In the genomic region with DNA sequence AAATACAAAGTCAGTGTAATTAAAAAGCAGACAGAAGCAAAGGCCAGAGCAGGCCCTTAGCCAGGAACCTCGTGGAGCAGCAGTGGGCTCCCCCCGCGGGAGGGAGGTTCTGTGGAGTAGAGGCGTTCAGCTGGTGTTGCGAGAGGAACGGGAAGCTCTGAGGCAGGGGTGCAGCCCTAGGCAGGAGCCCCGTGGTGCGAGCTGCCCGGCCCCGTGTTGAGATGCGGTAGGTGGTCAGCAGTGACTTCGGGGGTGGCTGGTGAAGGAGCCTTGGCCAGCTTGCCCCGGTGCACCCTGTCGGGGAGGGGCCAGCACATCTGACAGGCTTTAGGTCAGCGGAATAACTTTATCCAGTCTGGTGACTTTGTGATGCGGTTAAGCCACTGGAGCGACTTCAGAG, we compare ENCODE assay signal across 2 cellular contexts.
TF ChIP-seq lines count a peak whose summit lies in the region.

No MANE protein-coding gene starts in this region.

TF ChIP-seq in GM23338, 12 proteins besides CTCF, POLR2A, EP300 and RAD21 (continued from another document):
- TF ChIP-seq, protein P1, sequence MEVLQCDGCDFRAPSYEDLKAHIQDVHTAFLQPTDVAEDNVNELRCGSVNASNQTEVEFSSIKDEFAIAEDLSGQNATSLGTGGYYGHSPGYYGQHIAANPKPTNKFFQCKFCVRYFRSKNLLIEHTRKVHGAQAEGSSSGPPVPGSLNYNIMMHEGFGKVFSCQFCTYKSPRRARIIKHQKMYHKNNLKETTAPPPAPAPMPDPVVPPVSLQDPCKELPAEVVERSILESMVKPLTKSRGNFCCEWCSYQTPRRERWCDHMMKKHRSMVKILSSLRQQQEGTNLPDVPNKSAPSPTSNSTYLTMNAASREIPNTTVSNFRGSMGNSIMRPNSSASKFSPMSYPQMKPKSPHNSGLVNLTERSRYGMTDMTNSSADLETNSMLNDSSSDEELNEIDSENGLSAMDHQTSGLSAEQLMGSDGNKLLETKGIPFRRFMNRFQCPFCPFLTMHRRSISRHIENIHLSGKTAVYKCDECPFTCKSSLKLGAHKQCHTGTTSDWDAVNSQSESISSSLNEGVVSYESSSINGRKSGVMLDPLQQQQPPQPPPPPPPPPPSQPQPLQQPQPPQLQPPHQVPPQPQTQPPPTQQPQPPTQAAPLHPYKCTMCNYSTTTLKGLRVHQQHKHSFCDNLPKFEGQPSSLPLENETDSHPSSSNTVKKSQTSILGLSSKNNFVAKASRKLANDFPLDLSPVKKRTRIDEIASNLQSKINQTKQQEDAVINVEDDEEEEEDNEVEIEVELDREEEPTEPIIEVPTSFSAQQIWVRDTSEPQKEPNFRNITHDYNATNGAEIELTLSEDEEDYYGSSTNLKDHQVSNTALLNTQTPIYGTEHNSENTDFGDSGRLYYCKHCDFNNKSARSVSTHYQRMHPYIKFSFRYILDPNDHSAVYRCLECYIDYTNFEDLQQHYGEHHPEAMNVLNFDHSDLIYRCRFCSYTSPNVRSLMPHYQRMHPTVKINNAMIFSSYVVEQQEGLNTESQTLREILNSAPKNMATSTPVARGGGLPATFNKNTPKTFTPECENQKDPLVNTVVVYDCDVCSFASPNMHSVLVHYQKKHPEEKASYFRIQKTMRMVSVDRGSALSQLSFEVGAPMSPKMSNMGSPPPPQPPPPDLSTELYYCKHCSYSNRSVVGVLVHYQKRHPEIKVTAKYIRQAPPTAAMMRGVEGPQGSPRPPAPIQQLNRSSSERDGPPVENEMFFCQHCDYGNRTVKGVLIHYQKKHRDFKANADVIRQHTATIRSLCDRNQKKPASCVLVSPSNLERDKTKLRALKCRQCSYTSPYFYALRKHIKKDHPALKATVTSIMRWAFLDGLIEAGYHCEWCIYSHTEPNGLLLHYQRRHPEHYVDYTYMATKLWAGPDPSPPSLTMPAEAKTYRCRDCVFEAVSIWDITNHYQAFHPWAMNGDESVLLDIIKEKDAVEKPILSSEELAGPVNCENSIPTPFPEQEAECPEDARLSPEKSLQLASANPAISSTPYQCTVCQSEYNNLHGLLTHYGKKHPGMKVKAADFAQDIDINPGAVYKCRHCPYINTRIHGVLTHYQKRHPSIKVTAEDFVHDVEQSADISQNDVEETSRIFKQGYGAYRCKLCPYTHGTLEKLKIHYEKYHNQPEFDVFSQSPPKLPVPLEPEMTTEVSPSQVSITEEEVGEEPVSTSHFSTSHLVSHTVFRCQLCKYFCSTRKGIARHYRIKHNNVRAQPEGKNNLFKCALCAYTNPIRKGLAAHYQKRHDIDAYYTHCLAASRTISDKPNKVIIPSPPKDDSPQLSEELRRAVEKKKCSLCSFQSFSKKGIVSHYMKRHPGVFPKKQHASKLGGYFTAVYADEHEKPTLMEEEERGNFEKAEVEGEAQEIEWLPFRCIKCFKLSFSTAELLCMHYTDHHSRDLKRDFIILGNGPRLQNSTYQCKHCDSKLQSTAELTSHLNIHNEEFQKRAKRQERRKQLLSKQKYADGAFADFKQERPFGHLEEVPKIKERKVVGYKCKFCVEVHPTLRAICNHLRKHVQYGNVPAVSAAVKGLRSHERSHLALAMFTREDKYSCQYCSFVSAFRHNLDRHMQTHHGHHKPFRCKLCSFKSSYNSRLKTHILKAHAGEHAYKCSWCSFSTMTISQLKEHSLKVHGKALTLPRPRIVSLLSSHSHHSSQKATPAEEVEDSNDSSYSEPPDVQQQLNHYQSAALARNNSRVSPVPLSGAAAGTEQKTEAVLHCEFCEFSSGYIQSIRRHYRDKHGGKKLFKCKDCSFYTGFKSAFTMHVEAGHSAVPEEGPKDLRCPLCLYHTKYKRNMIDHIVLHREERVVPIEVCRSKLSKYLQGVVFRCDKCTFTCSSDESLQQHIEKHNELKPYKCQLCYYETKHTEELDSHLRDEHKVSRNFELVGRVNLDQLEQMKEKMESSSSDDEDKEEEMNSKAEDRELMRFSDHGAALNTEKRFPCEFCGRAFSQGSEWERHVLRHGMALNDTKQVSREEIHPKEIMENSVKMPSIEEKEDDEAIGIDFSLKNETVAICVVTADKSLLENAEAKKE (CRISPR knock-in tag; IDR thresholded peaks at IDR 0.05), result no peak
- TF ChIP-seq, protein P2, sequence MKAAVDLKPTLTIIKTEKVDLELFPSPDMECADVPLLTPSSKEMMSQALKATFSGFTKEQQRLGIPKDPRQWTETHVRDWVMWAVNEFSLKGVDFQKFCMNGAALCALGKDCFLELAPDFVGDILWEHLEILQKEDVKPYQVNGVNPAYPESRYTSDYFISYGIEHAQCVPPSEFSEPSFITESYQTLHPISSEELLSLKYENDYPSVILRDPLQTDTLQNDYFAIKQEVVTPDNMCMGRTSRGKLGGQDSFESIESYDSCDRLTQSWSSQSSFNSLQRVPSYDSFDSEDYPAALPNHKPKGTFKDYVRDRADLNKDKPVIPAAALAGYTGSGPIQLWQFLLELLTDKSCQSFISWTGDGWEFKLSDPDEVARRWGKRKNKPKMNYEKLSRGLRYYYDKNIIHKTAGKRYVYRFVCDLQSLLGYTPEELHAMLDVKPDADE (IDR thresholded peaks at IDR 0.05), result no peak
- TF ChIP-seq EZH2phosphoT487 (IDR thresholded peaks at IDR 0.05; ENCODE audit: unreplicated experiment), result no peak
- TF ChIP-seq ZNF114 (CRISPR knock-in tag; IDR thresholded peaks at IDR 0.05), result no peak
- TF ChIP-seq CREB1 (CRISPR knock-in tag; IDR thresholded peaks at IDR 0.05; ENCODE audit: low read depth), result no peak
- no peak for TF ChIP-seq NANOG (IDR thresholded peaks at IDR 0.05; ENCODE audit: borderline replicate concordance)
- TF ChIP-seq JUNB (IDR thresholded peaks at IDR 0.05; ENCODE audit: unreplicated experiment), result no peak
- no peak for TF ChIP-seq ZNF331 (CRISPR knock-in tag; IDR thresholded peaks at IDR 0.05; ENCODE audit: low read depth)
- TF ChIP-seq STAT1 (IDR thresholded peaks at IDR 0.05; ENCODE audit: unreplicated experiment), result no peak
- TF ChIP-seq, protein P3, sequence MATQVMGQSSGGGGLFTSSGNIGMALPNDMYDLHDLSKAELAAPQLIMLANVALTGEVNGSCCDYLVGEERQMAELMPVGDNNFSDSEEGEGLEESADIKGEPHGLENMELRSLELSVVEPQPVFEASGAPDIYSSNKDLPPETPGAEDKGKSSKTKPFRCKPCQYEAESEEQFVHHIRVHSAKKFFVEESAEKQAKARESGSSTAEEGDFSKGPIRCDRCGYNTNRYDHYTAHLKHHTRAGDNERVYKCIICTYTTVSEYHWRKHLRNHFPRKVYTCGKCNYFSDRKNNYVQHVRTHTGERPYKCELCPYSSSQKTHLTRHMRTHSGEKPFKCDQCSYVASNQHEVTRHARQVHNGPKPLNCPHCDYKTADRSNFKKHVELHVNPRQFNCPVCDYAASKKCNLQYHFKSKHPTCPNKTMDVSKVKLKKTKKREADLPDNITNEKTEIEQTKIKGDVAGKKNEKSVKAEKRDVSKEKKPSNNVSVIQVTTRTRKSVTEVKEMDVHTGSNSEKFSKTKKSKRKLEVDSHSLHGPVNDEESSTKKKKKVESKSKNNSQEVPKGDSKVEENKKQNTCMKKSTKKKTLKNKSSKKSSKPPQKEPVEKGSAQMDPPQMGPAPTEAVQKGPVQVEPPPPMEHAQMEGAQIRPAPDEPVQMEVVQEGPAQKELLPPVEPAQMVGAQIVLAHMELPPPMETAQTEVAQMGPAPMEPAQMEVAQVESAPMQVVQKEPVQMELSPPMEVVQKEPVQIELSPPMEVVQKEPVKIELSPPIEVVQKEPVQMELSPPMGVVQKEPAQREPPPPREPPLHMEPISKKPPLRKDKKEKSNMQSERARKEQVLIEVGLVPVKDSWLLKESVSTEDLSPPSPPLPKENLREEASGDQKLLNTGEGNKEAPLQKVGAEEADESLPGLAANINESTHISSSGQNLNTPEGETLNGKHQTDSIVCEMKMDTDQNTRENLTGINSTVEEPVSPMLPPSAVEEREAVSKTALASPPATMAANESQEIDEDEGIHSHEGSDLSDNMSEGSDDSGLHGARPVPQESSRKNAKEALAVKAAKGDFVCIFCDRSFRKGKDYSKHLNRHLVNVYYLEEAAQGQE (IDR thresholded peaks at IDR 0.05; ENCODE audit: unreplicated experiment), result no peak

TF ChIP-seq in WTC11, 78 proteins besides CTCF, POLR2A, EP300 and RAD21 (continued from another document):
- TF ChIP-seq RELA (CRISPR knock-in tag; IDR thresholded peaks at IDR 0.05; ENCODE audit: borderline replicate concordance) (no peak), KAT7 (CRISPR knock-in tag; IDR thresholded peaks at IDR 0.05; ENCODE audit: borderline replicate concordance) (no peak)
- TF ChIP-seq, protein P4, sequence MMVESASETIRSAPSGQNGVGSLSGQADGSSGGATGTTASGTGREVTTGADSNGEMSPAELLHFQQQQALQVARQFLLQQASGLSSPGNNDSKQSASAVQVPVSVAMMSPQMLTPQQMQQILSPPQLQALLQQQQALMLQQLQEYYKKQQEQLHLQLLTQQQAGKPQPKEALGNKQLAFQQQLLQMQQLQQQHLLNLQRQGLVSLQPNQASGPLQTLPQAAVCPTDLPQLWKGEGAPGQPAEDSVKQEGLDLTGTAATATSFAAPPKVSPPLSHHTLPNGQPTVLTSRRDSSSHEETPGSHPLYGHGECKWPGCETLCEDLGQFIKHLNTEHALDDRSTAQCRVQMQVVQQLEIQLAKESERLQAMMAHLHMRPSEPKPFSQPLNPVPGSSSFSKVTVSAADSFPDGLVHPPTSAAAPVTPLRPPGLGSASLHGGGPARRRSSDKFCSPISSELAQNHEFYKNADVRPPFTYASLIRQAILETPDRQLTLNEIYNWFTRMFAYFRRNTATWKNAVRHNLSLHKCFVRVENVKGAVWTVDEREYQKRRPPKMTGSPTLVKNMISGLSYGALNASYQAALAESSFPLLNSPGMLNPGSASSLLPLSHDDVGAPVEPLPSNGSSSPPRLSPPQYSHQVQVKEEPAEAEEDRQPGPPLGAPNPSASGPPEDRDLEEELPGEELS (CRISPR knock-in tag; IDR thresholded peaks at IDR 0.05), result no peak
